ENCODE assay signal across 8 cellular contexts in the genomic region with DNA sequence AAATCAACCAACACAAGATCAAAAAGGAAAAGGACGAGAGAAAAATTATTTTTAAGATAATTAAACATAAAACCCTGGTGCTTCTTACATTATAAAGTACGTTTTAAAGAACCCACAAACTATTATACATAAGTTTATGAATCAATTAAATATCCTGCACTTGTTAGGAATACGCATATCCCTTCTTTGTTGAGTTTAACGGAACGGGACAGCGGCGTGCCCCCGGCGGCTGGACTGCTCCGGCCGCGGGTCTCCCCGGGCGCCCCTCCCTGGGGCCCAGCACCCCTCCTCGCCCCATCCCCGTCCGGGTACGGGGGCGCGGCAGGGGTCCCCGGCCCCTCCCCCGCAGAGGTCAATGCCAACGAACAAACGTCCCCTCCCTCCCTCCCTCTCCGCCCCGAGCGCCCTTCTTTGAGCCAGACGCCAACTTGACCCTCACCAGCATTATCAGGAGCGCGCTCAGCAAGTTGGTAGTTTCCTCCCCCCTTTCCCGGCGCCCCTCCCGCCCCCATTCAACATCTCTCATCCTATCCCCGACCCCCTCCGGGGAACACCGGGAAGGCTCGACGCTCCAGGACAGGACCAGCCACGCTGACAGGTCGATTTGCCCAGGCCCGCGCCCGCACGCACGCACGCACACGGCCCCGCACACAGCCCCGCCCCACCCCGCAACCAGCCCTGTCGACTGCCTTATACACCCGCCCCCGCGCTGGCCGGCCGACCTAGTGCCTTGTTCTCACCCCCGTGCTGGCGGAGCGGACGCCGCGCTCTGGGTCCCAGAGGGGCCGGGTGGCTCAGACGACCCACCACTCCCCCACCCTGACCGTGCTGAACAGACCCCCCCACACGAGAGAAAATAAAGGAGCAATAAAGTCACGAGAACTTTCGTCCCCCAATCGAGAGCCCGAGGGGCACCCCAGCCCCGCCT. TPM values are rescaled to one million over a fixed set of nuclear protein-coding genes. Genes with fewer than 3 reads are reported as not detected.
A peak's percentile ranks its signal among the peaks of the same experiment; 100 is the strongest.
DNase-seq lines count a peak whose midpoint lies in the region; ATAC-seq and TF ChIP-seq lines count a peak whose summit lies in the region.

No MANE protein-coding gene starts in this region.

- no peaks in the 10 kb centered on the region for H3K9me3 ChIP-seq in mucosa of descending colon

- intact Hi-C loops in Right ventricle myocardium inferior (cut with DNase I), result loop anchor here (5.0 kb wide), 1 partner anchor 40 kb away; no protein-coding TSS in a partner anchor
- intact Hi-C loops in cardiac septum (cut with DNase I), result no loop called here
- intact Hi-C loops in mucosa of descending colon (cut with DNase I, micrococcal nuclease), result loop anchor here in 1 of 2 donors (10.0 kb wide), 1 partner anchor 113 kb away; no protein-coding TSS in a partner anchor

- H3K9me3 Mint-ChIP-seq in brain, result peaks cover 0 to 6% (median 0%) of the 10 kb centered on the region in 5 experiments

- H3K4me1 ChIP-seq in mucosa of descending colon (ENCODE audit: low read depth), result peaks cover 40% of the 10 kb centered on the region

- H3K27ac Mint-ChIP-seq in brain, result peak overlapping the region in 3 of 5 experiments; percentile 48 to 78 (median 64)

- DNase-seq in Right ventricle myocardium inferior (ENCODE audit: missing footprints), result peak; percentile 92
- DNase-seq in cardiac septum (ENCODE audit: low spot score), result no peak
- DNase-seq in mucosa of descending colon, result peak; percentile 45 to 82 (median 59)
- DNase-seq in GM13976 (ENCODE audit: low spot score), result no peak
- DNase-seq in NCI-H524 (lab: John Stamatoyannopoulos, UW), result no peak
- no peak for DNase-seq in inferior parietal cortex (ENCODE audit: extremely low spot score)

- peak overlapping the region in 3 of 5 experiments; percentile 43 to 63 (median 57) for H3K4me3 Mint-ChIP-seq in brain

- no peak overlapping the region for H3K4me3 ChIP-seq in mucosa of descending colon

- peaks cover 3% of the 10 kb centered on the region for H3K36me3 Mint-ChIP-seq in brain

- ATAC-seq in Right ventricle myocardium inferior (peak; percentile 8), mucosa of descending colon (no peak), HG02642 (IDR thresholded peaks at IDR 0.05; ENCODE audit: poor library complexity, unreplicated experiment) (no peak)

- H3K27me3 Mint-ChIP-seq in brain, result peaks cover 82% of the 10 kb centered on the region

- TF ChIP-seq CTCF in brain (conservative IDR thresholded peaks at IDR 0.05) (no peak), mucosa of descending colon (IDR thresholded peaks at IDR 0.05) (no peak), GM13976 (IDR thresholded peaks at IDR 0.05; ENCODE audit: borderline replicate concordance, control extremely low read depth, extremely low read depth, insufficient read depth, missing control alignments) (no peak)

- H3K4me1 Mint-ChIP-seq in brain, result peaks cover 45% of the 10 kb centered on the region

- no peaks in the 10 kb centered on the region for H3K36me3 ChIP-seq in mucosa of descending colon (ENCODE audit: low read depth)

- in situ Hi-C loops in GM13976 (cut with MboI; ENCODE audit: low sequenced_read_pairs, unreplicated experiment), result no loop called here

RNA-seq across cellular contexts. Expression of gene LYL1, which starts 5.1 kb away (rescaled TPM):
- total RNA-seq in Right ventricle myocardium inferior, result 9.4 TPM
- total RNA-seq in cardiac septum, result 9.4 TPM
- polyA plus RNA-seq in brain (ENCODE audit: insufficient read depth, low read depth, low replicate concordance), result 2.3 TPM
- total RNA-seq in mucosa of descending colon, result 1 to 10 TPM; 1.7 to 7.6 (median 4.7) TPM

RNA-seq across cellular contexts. Expression of gene TRMT1, which starts 18.9 kb away (rescaled TPM):
- total RNA-seq in Right ventricle myocardium inferior (21.1 TPM), cardiac septum (17.5 TPM), mucosa of descending colon (10 to 100 TPM; 26.6 to 37.9 (median 30.0) TPM)
- polyA plus RNA-seq in brain (ENCODE audit: insufficient read depth, low read depth, low replicate concordance), result 25.9 TPM

RNA-seq across cellular contexts. Expression of gene NACC1, which starts 20.5 kb away (rescaled TPM):
- 54.0 TPM for total RNA-seq in Right ventricle myocardium inferior
- 33.8 TPM for total RNA-seq in cardiac septum
- polyA plus RNA-seq in brain (ENCODE audit: insufficient read depth, low read depth, low replicate concordance), result 42.2 TPM
- 10 to 100 TPM; 42.2 to 58.9 (median 54.1) TPM for total RNA-seq in mucosa of descending colon

RNA-seq across cellular contexts. Expression of gene STX10, which starts 52.6 kb away (rescaled TPM):
- 34.5 TPM for total RNA-seq in Right ventricle myocardium inferior
- total RNA-seq in cardiac septum, result 25.7 TPM
- polyA plus RNA-seq in brain (ENCODE audit: insufficient read depth, low read depth, low replicate concordance), result 74.2 TPM
- total RNA-seq in mucosa of descending colon, result 10 to 100 TPM; 48.2 to 59.7 (median 49.3) TPM

RNA-seq across cellular contexts. Expression of gene IER2, which starts 52.6 kb away (rescaled TPM):
- total RNA-seq in Right ventricle myocardium inferior (18.8 TPM), cardiac septum (28.4 TPM), mucosa of descending colon (100 to 1,000 TPM; 101 to 117 (median 112) TPM)
- 31.1 TPM for polyA plus RNA-seq in brain (ENCODE audit: insufficient read depth, low read depth, low replicate concordance)

Comparison
In these comparisons a context has a peak if more than half of its experiments do, and no peak if none do; other contexts are left out.
1. DNase-seq: peak in Right ventricle myocardium inferior (single experiment) and mucosa of descending colon (3 of 3); none in cardiac septum (single experiment), GM13976 (single experiment), NCI-H524 (0 of 2) and inferior parietal cortex (single experiment).